1 cellular context compared by ENCODE assay signal in the genomic region with DNA sequence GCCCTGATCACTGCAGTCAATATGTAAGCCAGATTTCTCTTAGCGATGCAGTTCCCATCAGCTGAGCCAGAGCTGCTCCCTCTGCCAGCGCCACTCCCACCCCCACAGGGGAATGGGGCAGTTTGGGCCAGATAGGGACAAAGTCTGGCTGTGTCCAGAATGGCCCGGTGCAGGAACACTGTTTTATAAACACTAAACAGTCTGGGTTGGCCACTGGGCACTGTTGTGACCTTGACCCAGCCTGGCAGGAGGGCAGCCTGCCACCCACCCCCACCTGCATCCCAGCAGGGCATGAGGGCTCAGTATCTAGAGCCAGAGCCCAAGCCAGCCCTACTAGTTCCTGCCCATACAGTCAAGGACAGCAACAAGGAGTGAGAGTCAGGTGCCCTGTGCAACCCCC.
TF ChIP-seq lines count a peak whose summit lies in the region.

No MANE protein-coding gene starts in this region.

TF ChIP-seq in GM12878, 131 proteins besides CTCF, POLR2A, EP300 and RAD21:
- TF ChIP-seq TCF12 (IDR thresholded peaks at IDR 0.05; ENCODE audit: low read depth, low read length) (no peak), PAX5 (IDR thresholded peaks at IDR 0.05; ENCODE audit: borderline replicate concordance, low read depth, low read length) (no peak)
